In the genomic region with DNA sequence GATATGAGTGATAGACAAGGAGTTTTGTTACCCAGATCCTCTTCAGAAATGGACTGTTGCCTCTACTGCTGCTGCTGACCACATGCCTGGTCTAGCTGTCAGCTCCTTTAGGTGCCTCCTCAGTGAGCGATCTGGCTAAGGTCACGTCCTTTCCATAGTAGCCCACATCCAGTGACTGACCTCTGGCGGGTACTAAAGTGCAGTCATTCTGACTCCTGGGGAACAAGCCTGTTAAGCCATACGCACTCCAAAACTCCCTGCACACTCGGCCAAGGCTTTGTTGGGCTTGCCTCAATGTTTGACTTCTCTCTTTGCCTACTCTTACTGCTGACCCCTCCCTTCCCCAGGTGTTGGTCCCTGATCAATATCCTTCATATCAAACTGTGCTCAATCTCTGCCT, we compare ENCODE assay signal across 16 cellular contexts.
DNase-seq lines count a peak whose midpoint lies in the region; ATAC-seq, FAIRE-seq and TF ChIP-seq lines count a peak whose summit lies in the region.
"Had no signal": no experiment of that assay in that cellular context is flagged by ENCODE, and none has a peak within 500 bp of the region (broad histone marks: within the 10 kb centered on the region; RNA-seq: fewer than 3 reads in every experiment).

No MANE protein-coding gene starts in this region.

- H3K9me2 ChIP-seq in hepatocyte (replicated peaks; ENCODE audit: insufficient read depth): no peaks in the 10 kb centered on the region

- peak; percentile 62 to 66 for ATAC-seq in A549

- H3K36me3 ChIP-seq in hepatocyte (replicated peaks; ENCODE audit: insufficient read depth, low read depth) (no peaks in the 10 kb centered on the region), endodermal cell (ENCODE audit: control insufficient read depth, insufficient read depth, low read length) (no peaks in the 10 kb centered on the region)
- H3K36me3 ChIP-seq: lower lobe of right lung, sigmoid colon had no signal

- H3K9me3 Mint-ChIP-seq in endodermal cell: peaks cover 6% of the 10 kb centered on the region
- H3K9me3 Mint-ChIP-seq: activated B cell treated with CpG ODN at 0.5 μM for 24 hours; activated naive CD4-positive, alpha-beta T cell treated with anti-CD3 and anti-CD28 coated beads, Interleukin-2, amount 50 U/mL, for 24 hours; stimulated activated naive CD8-positive, alpha-beta T cell treated with anti-CD3 and anti-CD28 coated beads, Interleukin-15, amount 100 ng/mL, for 72 hours had no signal

- H3K9ac ChIP-seq in endodermal cell (ENCODE audit: extremely low read depth, low read length, poor library complexity, severe bottlenecking): no peak overlapping the region

- H3K79me2 ChIP-seq in hepatocyte: no peaks in the 10 kb centered on the region

- TF ChIP-seq CTCF in A549 (IDR thresholded peaks at IDR 0.05): peak; percentile 18; the same call in 2 of the 3 replicates
- no peak for TF ChIP-seq CTCF in hepatocyte (IDR thresholded peaks at IDR 0.05; ENCODE audit: poor library complexity)
- no peak for TF ChIP-seq CTCF in endodermal cell (conservative IDR thresholded peaks at IDR 0.05)

- DNase-seq in A549 (ENCODE audit: low read depth in 1 of 2, low spot score in 1 of 2): peak; percentile 17 to 56
- DNase-seq in HT1080 (ENCODE audit: low read depth): peak; percentile 17
- peak; percentile 21 for DNase-seq in amniotic epithelial cell (ENCODE audit: low read depth)
- DNase-seq in hepatocyte (ENCODE audit: low spot score): peak; percentile 11
- no peak for DNase-seq in NOMO-1 treated with DMSO at 0.1 percent for 48 hours (lab: John Stamatoyannopoulos, UW; ENCODE audit: unreplicated experiment)
- no peak for DNase-seq in stimulated activated CD4-positive, alpha-beta T cell treated with anti-CD3 and anti-CD28 coated beads, Interleukin-2, amount 100 ng/mL, for 24 hours
- DNase-seq in anterior cingulate cortex (lab: John Stamatoyannopoulos, UW): no peak
- no peak for DNase-seq in endodermal cell
- DNase-seq: activated B cell treated with CpG ODN at 0.5 μM for 24 hours; activated CD8-positive, alpha-beta memory T cell treated with anti-CD3 and anti-CD28 coated beads, Interleukin-2, amount 50 U/mL, for 48 hours; H7; lower lobe of right lung; sigmoid colon; stimulated activated naive CD8-positive, alpha-beta T cell treated with anti-CD3 and anti-CD28 coated beads, Interleukin-15, amount 100 ng/mL, for 72 hours had no signal

- H3K27me3 Mint-ChIP-seq in endodermal cell (ENCODE audit: insufficient read depth): no peaks in the 10 kb centered on the region
- H3K27me3 Mint-ChIP-seq: activated B cell treated with CpG ODN at 0.5 μM for 24 hours; stimulated activated naive CD8-positive, alpha-beta T cell treated with anti-CD3 and anti-CD28 coated beads, Interleukin-15, amount 100 ng/mL, for 72 hours had no signal

- H3K4me3 ChIP-seq in A549 (no peak overlapping the region), hepatocyte (no peak overlapping the region), endodermal cell (ENCODE audit: low read length) (no peak overlapping the region)
- H3K4me3 ChIP-seq: lower lobe of right lung, sigmoid colon had no signal

- no peaks in the 10 kb centered on the region for H4K20me1 ChIP-seq in hepatocyte (ENCODE audit: insufficient read depth, poor library complexity, severe bottlenecking)

- TF ChIP-seq EP300 in A549 (IDR thresholded peaks at IDR 0.05): no peak

- H3K4me1 Mint-ChIP-seq in endodermal cell: peaks cover 7% of the 10 kb centered on the region
- H3K4me1 Mint-ChIP-seq: activated B cell treated with CpG ODN at 0.5 μM for 24 hours; stimulated activated naive CD8-positive, alpha-beta T cell treated with anti-CD3 and anti-CD28 coated beads, Interleukin-15, amount 100 ng/mL, for 72 hours had no signal

- H3K27me3 ChIP-seq in hepatocyte (no peaks in the 10 kb centered on the region), endodermal cell (ENCODE audit: control insufficient read depth, insufficient read depth, low read length, poor library complexity, severe bottlenecking) (no peaks in the 10 kb centered on the region)
- H3K27me3 ChIP-seq: sigmoid colon had no signal

- no peak overlapping the region for H3K4me3 Mint-ChIP-seq in endodermal cell
- H3K4me3 Mint-ChIP-seq: activated B cell treated with CpG ODN at 0.5 μM for 24 hours; activated naive CD4-positive, alpha-beta T cell treated with anti-CD3 and anti-CD28 coated beads, Interleukin-2, amount 50 U/mL, for 24 hours; nephron; stimulated activated naive CD8-positive, alpha-beta T cell treated with anti-CD3 and anti-CD28 coated beads, Interleukin-15, amount 100 ng/mL, for 72 hours had no signal

- peak in 1 of 2 experiments; percentile 47; a peak in 3 of 5 replicates for TF ChIP-seq RAD21 in A549 (conservative IDR thresholded peaks at IDR 0.05 in 1 of 2, IDR thresholded peaks at IDR 0.05 in 1 of 2)

- H3K4me1 ChIP-seq in A549: peaks cover 51% of the 10 kb centered on the region
- peaks cover 15% of the 10 kb centered on the region for H3K4me1 ChIP-seq in hepatocyte (ENCODE audit: insufficient read depth)
- H3K4me1 ChIP-seq in endodermal cell (ENCODE audit: control insufficient read depth, insufficient read depth, low read length): no peaks in the 10 kb centered on the region
- H3K4me1 ChIP-seq: sigmoid colon had no signal

- no peak for FAIRE-seq in A549 (lab: Jason Lieb, UNC)

- TF ChIP-seq POLR2A in A549 (IDR thresholded peaks at IDR 0.05; ENCODE audit: low read length): no peak

- no peaks in the 10 kb centered on the region for H3K36me3 Mint-ChIP-seq in endodermal cell (ENCODE audit: low read depth)
- H3K36me3 Mint-ChIP-seq: activated naive CD4-positive, alpha-beta T cell treated with anti-CD3 and anti-CD28 coated beads, Interleukin-2, amount 50 U/mL, for 24 hours had no signal

- 23% methylated on average over 5 of the region's 5 CpGs for WGBS in A549 (ENCODE audit: missing lambda C conversion rate)
- 66% methylated on average over 5 of the region's 5 CpGs for WGBS in hepatocyte (ENCODE audit: low lambda C conversion rate, missing lambda C conversion rate)
- WGBS in endodermal cell (ENCODE audit: insufficient coverage in 1 of 2, insufficient read length in 1 of 2), 2 experiments: 91% methylated on average over 3 to 5 of the region's 5 CpGs

- H3K4me2 ChIP-seq in A549: peak overlapping the region; percentile 85
- peak overlapping the region; percentile 1 for H3K4me2 ChIP-seq in hepatocyte

- POLR2A ChIA-PET in A549 (lab: Yijun Ruan, JAX): interaction anchor here (0.6 to 1.4 kb wide), 4 partner anchors 71 to 688 kb away, joined by 3 to 13 read pairs (median 4); no protein-coding TSS in a partner anchor

- CTCF ChIA-PET in A549 (lab: Yijun Ruan, JAX): interaction anchor here (0.7 to 1.1 kb wide), 6 partner anchors 21 to 871 kb away, joined by 3 to 4 read pairs (median 3); no protein-coding TSS in a partner anchor

- H3K27ac ChIP-seq in A549: peak overlapping the region; percentile 86 to 90
- peak overlapping the region; percentile 36 for H3K27ac ChIP-seq in hepatocyte
- H3K27ac ChIP-seq in endodermal cell (ENCODE audit: low read depth, low read length): no peak overlapping the region
- H3K27ac ChIP-seq: lower lobe of right lung, sigmoid colon had no signal

- no peak overlapping the region for H3K27ac Mint-ChIP-seq in endodermal cell
- H3K27ac Mint-ChIP-seq: activated B cell treated with CpG ODN at 0.5 μM for 24 hours; activated naive CD4-positive, alpha-beta T cell treated with anti-CD3 and anti-CD28 coated beads, Interleukin-2, amount 50 U/mL, for 24 hours had no signal

- H3K9me3 ChIP-seq in A549 (0 out of 3 replicates have a peak, but pooled peaks cover 3% of the 10 kb centered on the region), hepatocyte (ENCODE audit: low read depth) (no peaks in the 10 kb centered on the region), endodermal cell (ENCODE audit: control insufficient read depth, low read length) (no peaks in the 10 kb centered on the region)
- H3K9me3 ChIP-seq: lower lobe of right lung, sigmoid colon had no signal

- no peak overlapping the region for H2AFZ ChIP-seq in hepatocyte

TF ChIP-seq in A549, 52 proteins besides CTCF, POLR2A, EP300 and RAD21:
- TF ChIP-seq PHF8 (IDR thresholded peaks at IDR 0.05; ENCODE audit: borderline replicate concordance, low read depth): no peak
- no peak for TF ChIP-seq MYC (IDR thresholded peaks at IDR 0.05; ENCODE audit: borderline replicate concordance, low read length)
- TF ChIP-seq SREBF2 (IDR thresholded peaks at IDR 0.05): no peak
- TF ChIP-seq, protein P1, sequence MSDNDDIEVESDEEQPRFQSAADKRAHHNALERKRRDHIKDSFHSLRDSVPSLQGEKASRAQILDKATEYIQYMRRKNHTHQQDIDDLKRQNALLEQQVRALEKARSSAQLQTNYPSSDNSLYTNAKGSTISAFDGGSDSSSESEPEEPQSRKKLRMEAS (IDR thresholded peaks at IDR 0.05): peak; percentile 43
- TF ChIP-seq ESRRA (IDR thresholded peaks at IDR 0.05; ENCODE audit: borderline replicate concordance, low read length): 0 out of 2 replicates have a peak, but pooled peaks have one; percentile 67
- peak; percentile 42; the same call in 2 of the 3 replicates for TF ChIP-seq SMC3 (IDR thresholded peaks at IDR 0.05)
TF ChIP-seq in A549: peak in this region for 3.

Comparison
In these comparisons a context has a peak if more than half of its experiments do, and no peak if none do; other contexts are left out.
1. DNase-seq: peak in A549 (2 of 2), HT1080 (single experiment), amniotic epithelial cell (single experiment) and hepatocyte (single experiment); none in NOMO-1 treated with DMSO at 0.1 percent for 48 hours (single experiment), stimulated activated CD4-positive, alpha-beta T cell treated with anti-CD3 and anti-CD28 coated beads, Interleukin-2, amount 100 ng/mL, for 24 hours (0 of 2), anterior cingulate cortex (0 of 58) and endodermal cell (single experiment).